ENCODE assay signal across 8 cellular contexts in genomic region chrX:102720237-102721168, GRCh38. TPM values are rescaled to one million over a fixed set of nuclear protein-coding genes. Genes with fewer than 3 reads are reported as not detected.
A peak's percentile ranks its signal among the peaks of the same experiment; 100 is the strongest.
DNase-seq lines count a peak whose midpoint lies in the region; ATAC-seq, FAIRE-seq and TF ChIP-seq lines count a peak whose summit lies in the region.

Gene GPRASP3, plus strand, starts transcription at chrX:102720743. Its CDS starts 28,253 bp downstream, at chrX:102748996.

- intact Hi-C loops in HepG2 (cut with micrococcal nuclease; ENCODE audit: unreplicated experiment), result no loop called here

- FAIRE-seq in HepG2 (lab: Jason Lieb, UNC), result no peak

- no peak for TF ChIP-seq RAD21 in HepG2 (CRISPR knock-in tag; IDR thresholded peaks at IDR 0.05)

- H3K27ac ChIP-seq in HepG2 (ENCODE audit: extremely low read length, insufficient read depth, low read length), result no peak within 1 kb of the TSS

- H3K36me3 ChIP-seq in HepG2 (replicated peaks in 1 of 2; ENCODE audit: control insufficient read depth in 1 of 2, insufficient read depth in 2 of 2, low read length in 2 of 2), result no peaks in the 10 kb centered on the region

- TF ChIP-seq POLR2A in HepG2 (IDR thresholded peaks at IDR 0.05; ENCODE audit: insufficient read depth in 1 of 2, low read depth in 2 of 2, low read length in 2 of 2), result no peak

- POLR2A ChIA-PET in HepG2 (lab: Yijun Ruan, JAX), result no interaction called here

- H3K27me3 ChIP-seq in HepG2 (ENCODE audit: control insufficient read depth in 1 of 2, insufficient read depth in 2 of 2, low read length in 2 of 2), result no peaks in the 10 kb centered on the region

- H2AFZ ChIP-seq in HepG2 (ENCODE audit: low read length), result no peak within 1 kb of the TSS

- H3K27me3 Mint-ChIP-seq in HFFc6 (ENCODE audit: insufficient read depth), result peaks cover 2% of the 10 kb centered on the region; the same call in 1 of the 2 replicates

- H3K9me3 Mint-ChIP-seq in HFFc6, result no peaks in the 10 kb centered on the region

- in situ Hi-C loops in HepG2 (cut with HindIII; ENCODE audit: extremely low pct_ligation_motif_present, low pct_unique_long_range_greater_than_20kb), result no loop called here

- no peaks in the 10 kb centered on the region for H4K20me1 ChIP-seq in HepG2 (ENCODE audit: insufficient read depth, low read length)

- no peaks in the 10 kb centered on the region for H3K36me3 Mint-ChIP-seq in HFFc6 (ENCODE audit: low read depth)

- H3K4me3 Mint-ChIP-seq in HFFc6, result peak within 1 kb of the TSS; percentile 92

- BruUV-seq in HepG2 (replicated peaks; lab: Mats Ljungman, UMichigan), result no TSS peak

- H3K4me1 Mint-ChIP-seq in HFFc6 (ENCODE audit: low read depth), result peaks cover 13% of the 10 kb centered on the region

- TF ChIP-seq CTCF in HFFc6 (IDR thresholded peaks at IDR 0.05) (no peak), HepG2 (CRISPR knock-in tag; IDR thresholded peaks at IDR 0.05) (no peak)

- ATAC-seq in HepG2, result no peak

- DNase-seq in ELF-1 (ENCODE audit: low read depth, low spot score), result peak; percentile 77
- DNase-seq in HFFc6, result no peak
- DNase-seq in NCI-H2029 (lab: John Stamatoyannopoulos, UW), result peak; percentile 61
- peak; percentile 63 for DNase-seq in activated CD4-positive, alpha-beta T cell treated with anti-CD3 and anti-CD28 coated beads, Interleukin-2, amount 50 U/mL, for 1 hour
- DNase-seq in cortex of kidney (lab: John Stamatoyannopoulos, UW), result peak; percentile 3
- no peak for DNase-seq in HepG2 (ENCODE audit: low spot score)
- peak; percentile 80 for DNase-seq in stimulated activated CD4-positive, alpha-beta T cell treated with anti-CD3 and anti-CD28 coated beads, Interleukin-4, amount 100 ng/mL, for 24 hours
- no peak for DNase-seq in AML-193 (lab: John Stamatoyannopoulos, UW)

- H3K79me2 ChIP-seq in HepG2 (ENCODE audit: insufficient read depth, low read length), result no peaks in the 10 kb centered on the region

- H3K4me3 ChIP-seq in HepG2 (replicated peaks in 1 of 3; ENCODE audit: insufficient read depth in 1 of 3, low read depth in 2 of 3, low read length in 3 of 3), result 0 out of 6 replicates have a peak within 1 kb of the TSS, but pooled peaks of 1 of the 3 experiments have one; percentile 10

- CTCF ChIA-PET in HepG2 (lab: Yijun Ruan, JAX; ENCODE audit: low intra/inter-chr PET ratio, low total read pairs), result no interaction called here

- no peaks in the 10 kb centered on the region for H3K4me1 ChIP-seq in HepG2 (ENCODE audit: insufficient read depth, low read length)

- no peak within 1 kb of the TSS for H3K9ac ChIP-seq in HepG2 (ENCODE audit: insufficient read depth, low read depth, low read length)

- H3K9me3 ChIP-seq in HepG2 (ENCODE audit: low read length), result no peaks in the 10 kb centered on the region

- H3K27ac Mint-ChIP-seq in HFFc6, result peak within 1 kb of the TSS; percentile 75

- 0 out of 2 replicates have a peak within 1 kb of the TSS, but pooled peaks have one; percentile 12 for H3K4me2 ChIP-seq in HepG2 (ENCODE audit: low read depth, low read length)

- no peak for TF ChIP-seq EP300 in HepG2 (IDR thresholded peaks at IDR 0.05; ENCODE audit: low read depth in 2 of 2, low read length in 2 of 2)
- TF ChIP-seq EP300 in HepG2 (CRISPR knock-in tag; IDR thresholded peaks at IDR 0.05; ENCODE audit: borderline replicate concordance), result no peak

- 89% methylated on average over 13 of the region's 31 CpGs for WGBS in HepG2 (ENCODE audit: low lambda C conversion rate)

TF ChIP-seq in HepG2, 621 proteins besides CTCF, POLR2A, EP300 and RAD21 (continues in another document):
- TF ChIP-seq ZNF687 (CRISPR knock-in tag; IDR thresholded peaks at IDR 0.05) (0 out of 2 replicates have a peak, but pooled peaks have one; percentile 17), RAD51 (IDR thresholded peaks at IDR 0.05; ENCODE audit: borderline replicate concordance) (peak; percentile 56; the same call in 1 of the 2 replicates), PHF21A (CRISPR knock-in tag; IDR thresholded peaks at IDR 0.05) (no peak), USF2 (IDR thresholded peaks at IDR 0.05; ENCODE audit: low read depth, low read length) (peak; percentile 73), USF2 (CRISPR knock-in tag; IDR thresholded peaks at IDR 0.05; ENCODE audit: borderline replicate concordance) (peak; percentile 30; the same call in 1 of the 2 replicates), NFKBIZ (CRISPR knock-in tag; IDR thresholded peaks at IDR 0.05) (no peak)
- TF ChIP-seq, protein P1, sequence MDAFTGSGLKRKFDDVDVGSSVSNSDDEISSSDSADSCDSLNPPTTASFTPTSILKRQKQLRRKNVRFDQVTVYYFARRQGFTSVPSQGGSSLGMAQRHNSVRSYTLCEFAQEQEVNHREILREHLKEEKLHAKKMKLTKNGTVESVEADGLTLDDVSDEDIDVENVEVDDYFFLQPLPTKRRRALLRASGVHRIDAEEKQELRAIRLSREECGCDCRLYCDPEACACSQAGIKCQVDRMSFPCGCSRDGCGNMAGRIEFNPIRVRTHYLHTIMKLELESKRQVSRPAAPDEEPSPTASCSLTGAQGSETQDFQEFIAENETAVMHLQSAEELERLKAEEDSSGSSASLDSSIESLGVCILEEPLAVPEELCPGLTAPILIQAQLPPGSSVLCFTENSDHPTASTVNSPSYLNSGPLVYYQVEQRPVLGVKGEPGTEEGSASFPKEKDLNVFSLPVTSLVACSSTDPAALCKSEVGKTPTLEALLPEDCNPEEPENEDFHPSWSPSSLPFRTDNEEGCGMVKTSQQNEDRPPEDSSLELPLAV (CRISPR knock-in tag; conservative IDR thresholded peaks at IDR 0.05; ENCODE audit: low read depth), result no peak

RNA-seq across cellular contexts. Expression of gene GPRASP3, which starts in this region (rescaled TPM):
- 1 to 10 TPM; 1.9 to 5.7 (median 5.4) TPM for total RNA-seq in HFFc6 (2021; fragmentation: NEBNext Ultra II Directional; extraction: Animal tissue kit (Norgen Biotek cat#: 25700))
- 1.4 and 2.1 TPM in 2 replicates for total RNA-seq in HepG2 (2016; rRNA removed; fragmentation: Illumina TruSeq; extraction: Trizol)
- 0.30 and 0.35 TPM in 2 replicates for total RNA-seq in HepG2 (2016; cell fraction: cytosol; rRNA removed; fragmentation: Illumina TruSeq; extraction: Trizol; ENCODE audit: low read depth)
- total RNA-seq in HepG2 (2016; cell fraction: insoluble cytoplasmic fraction; rRNA removed; fragmentation: Illumina TruSeq; extraction: Trizol), result 1.1 and 2.0 TPM in 2 replicates
- total RNA-seq in HepG2 (2016; cell fraction: membrane; rRNA removed; fragmentation: Illumina TruSeq; extraction: Trizol), result 0.68 and 1.00 TPM in 2 replicates
- 1.1 and 2.5 TPM in 2 replicates for total RNA-seq in HepG2 (2016; cell fraction: nucleus; rRNA removed; fragmentation: Illumina TruSeq; extraction: Trizol)
- 0.54 and 0.67 TPM in 2 replicates for polyA plus RNA-seq in HepG2 (2011; rRNA removed)
- polyA plus RNA-seq in HepG2 (2011; cell fraction: cytosol; rRNA removed), result 0.64 and 0.67 TPM in 2 replicates
- polyA plus RNA-seq in HepG2 (2011; cell fraction: nucleus; rRNA removed), result 0.63 and 0.74 TPM in 2 replicates
- 0.95 and 1.4 TPM in 2 replicates for polyA plus RNA-seq in HepG2 (2012)
- polyA plus RNA-seq in HepG2 (2016; cell fraction: cytosol; fragmentation: Illumina TruSeq; extraction: Trizol; ENCODE audit: low read depth), result 0.09 and 0.34 TPM in 2 replicates
- 2.0 and 3.0 TPM in 2 replicates for polyA plus RNA-seq in HepG2 (2016; cell fraction: insoluble cytoplasmic fraction; fragmentation: Illumina TruSeq; extraction: Trizol; ENCODE audit: low read depth)
- polyA plus RNA-seq in HepG2 (2016; cell fraction: membrane; fragmentation: Illumina TruSeq; extraction: Trizol; ENCODE audit: low read depth), result 0.29 and 0.33 TPM in 2 replicates
- polyA plus RNA-seq in HepG2 (2016; cell fraction: nucleus; fragmentation: Illumina TruSeq; extraction: Trizol; ENCODE audit: insufficient read depth, low read depth), result 1.8 TPM in 2 replicates
- 1.9 and 4.1 TPM in 2 replicates for polyA minus RNA-seq in HepG2 (2011; rRNA and poly(A)+ RNA removed; ENCODE audit: low replicate concordance)
- polyA minus RNA-seq in HepG2 (2011; cell fraction: cytosol; rRNA and poly(A)+ RNA removed), result 1.1 and 1.8 TPM in 2 replicates
- polyA minus RNA-seq in HepG2 (2011; cell fraction: nucleus; rRNA and poly(A)+ RNA removed), result 3.5 and 4.1 TPM in 2 replicates

Comparison
In these comparisons a context has a peak if more than half of its experiments do, and no peak if none do; other contexts are left out.
1. DNase-seq: peak in ELF-1 (single experiment), NCI-H2029 (single experiment), activated CD4-positive, alpha-beta T cell treated with anti-CD3 and anti-CD28 coated beads, Interleukin-2, amount 50 U/mL, for 1 hour (single experiment), cortex of kidney (single experiment) and stimulated activated CD4-positive, alpha-beta T cell treated with anti-CD3 and anti-CD28 coated beads, Interleukin-4, amount 100 ng/mL, for 24 hours (single experiment); none in HFFc6 (single experiment), HepG2 (single experiment) and AML-193 (0 of 2).